ENCODE assay signal across 1 cellular context in genomic region chr6:15997751-15998388, GRCh38.
TF ChIP-seq lines count a peak whose summit lies in the region.

No MANE protein-coding gene starts in this region.

TF ChIP-seq in GM23338, 12 proteins besides CTCF, POLR2A, EP300 and RAD21 (continued from another document):
- TF ChIP-seq REST (IDR thresholded peaks at IDR 0.05; ENCODE audit: unreplicated experiment) (no peak), EZH2 (IDR thresholded peaks at IDR 0.05; ENCODE audit: low read depth, unreplicated experiment) (no peak), ZNF462 (CRISPR knock-in tag; IDR thresholded peaks at IDR 0.05) (no peak)
TF ChIP-seq in GM23338: peak in this region for 0.
